ENCODE assay signal across 8 cellular contexts in genomic region chr16:81095953-81096714, GRCh38. TPM values are rescaled to one million over a fixed set of nuclear protein-coding genes. Genes with fewer than 3 reads are reported as not detected.
DNase-seq lines count a peak whose midpoint lies in the region; ATAC-seq and TF ChIP-seq lines count a peak whose summit lies in the region.

Gene GCSH, minus strand, starts transcription at chr16:81096395. Its CDS starts 117 bp downstream, at chr16:81096278.

- POLR2A ChIA-PET in PC-3 (lab: Charles Lee; ENCODE audit: unreplicated experiment) = no interaction called here

- no peaks in the 10 kb centered on the region for H3K9me2 ChIP-seq in PC-3 (replicated peaks; ENCODE audit: low read length)

- H3K4me1 Mint-ChIP-seq in activated T-cell treated with anti-CD3 and anti-CD28 coated beads, Interleukin-2, amount 50 U/mL, for 24 hours (ENCODE audit: low read depth) = peaks cover 21% of the 10 kb centered on the region

- H3K36me3 Mint-ChIP-seq in activated T-cell treated with anti-CD3 and anti-CD28 coated beads, Interleukin-2, amount 50 U/mL, for 24 hours (ENCODE audit: low read depth) = peaks cover 18% of the 10 kb centered on the region

- H3K9me3 Mint-ChIP-seq in activated T-cell treated with anti-CD3 and anti-CD28 coated beads, Interleukin-2, amount 50 U/mL, for 24 hours = peaks cover 2% of the 10 kb centered on the region

- TF ChIP-seq RAD21 in Ishikawa (IDR thresholded peaks at IDR 0.05; ENCODE audit: low read depth) = no peak

- H3K9me3 ChIP-seq in PC-3 (ENCODE audit: low read length) (no peaks in the 10 kb centered on the region), mucosa of rectum (ENCODE audit: control insufficient read depth in 2 of 2, low read length in 2 of 2) (no peaks in the 10 kb centered on the region)

- H3K79me2 ChIP-seq in PC-3 (ENCODE audit: low read length) = peaks cover 45% of the 10 kb centered on the region

- H3K27me3 ChIP-seq in PC-3 (ENCODE audit: low read length) (no peaks in the 10 kb centered on the region), mucosa of rectum (ENCODE audit: control insufficient read depth in 2 of 2, insufficient read depth in 2 of 2, low read length in 2 of 2) (no peaks in the 10 kb centered on the region)

- peak within 1 kb of the TSS; percentile 84 for H3K4me3 Mint-ChIP-seq in activated T-cell treated with anti-CD3 and anti-CD28 coated beads, Interleukin-2, amount 50 U/mL, for 24 hours

- CTCF ChIA-PET in PC-3 (lab: Charles Lee) = no interaction called here

- ATAC-seq in GM21576 (IDR thresholded peaks at IDR 0.05; ENCODE audit: unreplicated experiment) (peak; percentile 99), PC-3 (peak; percentile 98)

- H4K20me1 ChIP-seq in PC-3 (ENCODE audit: low read length) = no peaks in the 10 kb centered on the region

- TF ChIP-seq POLR2A in erythroblast (IDR thresholded peaks at IDR 0.05; ENCODE audit: low read length) = peak; percentile 40

- no peaks in the 10 kb centered on the region for H3K27me3 Mint-ChIP-seq in activated T-cell treated with anti-CD3 and anti-CD28 coated beads, Interleukin-2, amount 50 U/mL, for 24 hours

- DNase-seq in DMS 273 treated with DMSO at 0.1 percent for 48 hours (lab: John Stamatoyannopoulos, UW) = peak; percentile 97
- peak; percentile 93 for DNase-seq in PC-3
- peak; percentile 98 for DNase-seq in activated T-cell treated with anti-CD3 and anti-CD28 coated beads, Interleukin-2, amount 50 U/mL, for 24 hours
- DNase-seq in erythroblast (lab: John Stamatoyannopoulos, UW) = peak; percentile 99
- peak; percentile 98 for DNase-seq in stimulated activated CD8-positive, alpha-beta memory T cell treated with anti-CD3 and anti-CD28 coated beads, Interleukin-4, amount 100 ng/mL, for 48 hours

- H3K4me2 ChIP-seq in PC-3 (ENCODE audit: low read length) = peak within 1 kb of the TSS; percentile 95

- H3F3A ChIP-seq in PC-3 (ENCODE audit: low read length, unreplicated experiment) = no peaks in the 10 kb centered on the region

- H3K27ac Mint-ChIP-seq in activated T-cell treated with anti-CD3 and anti-CD28 coated beads, Interleukin-2, amount 50 U/mL, for 24 hours = peak within 1 kb of the TSS; percentile 84

- intact Hi-C loops in PC-3 (cut with micrococcal nuclease) = loop anchor here (2.0 to 10.0 kb wide), 2 partner anchors 19 to 99 kb away; partner anchors contain the start of gene C16orf46

- no peak for TF ChIP-seq CTCF in PC-3 (conservative IDR thresholded peaks at IDR 0.05; ENCODE audit: low read depth, low read length)

- H2AFZ ChIP-seq in PC-3 (ENCODE audit: low read length) = peak within 1 kb of the TSS; percentile 86

- peak within 1 kb of the TSS; percentile 6; the same call in 1 of the 2 replicates for H3K27ac ChIP-seq in PC-3 (ENCODE audit: low read length)
- peak within 1 kb of the TSS; percentile 61 to 84 for H3K27ac ChIP-seq in mucosa of rectum (ENCODE audit: low read depth in 2 of 2, low read length in 2 of 2)

- H3K4me1 ChIP-seq in PC-3 (ENCODE audit: insufficient read depth, low read length) = peaks cover 13% of the 10 kb centered on the region
- peaks cover 3 to 7% of the 10 kb centered on the region in 2 donors for H3K4me1 ChIP-seq in mucosa of rectum (ENCODE audit: control insufficient read depth in 2 of 2, insufficient read depth in 2 of 2, low read length in 2 of 2)

- H3K4me3 ChIP-seq in PC-3 (ENCODE audit: low read length) = peak within 1 kb of the TSS; percentile 91
- H3K4me3 ChIP-seq in mucosa of rectum (ENCODE audit: low read length in 2 of 2) = peak within 1 kb of the TSS; percentile 77 to 78

- no peaks in the 10 kb centered on the region for H3K36me3 ChIP-seq in PC-3 (ENCODE audit: low read depth, low read length)
- no peaks in the 10 kb centered on the region for H3K36me3 ChIP-seq in mucosa of rectum (ENCODE audit: control insufficient read depth in 2 of 2, insufficient read depth in 2 of 2, low read length in 2 of 2)

- H3K9ac ChIP-seq in PC-3 (ENCODE audit: low read length) (peak within 1 kb of the TSS; percentile 87), mucosa of rectum (ENCODE audit: low read depth in 1 of 2, low read length in 2 of 2) (peak within 1 kb of the TSS; percentile 63 to 67)

- BruUV-seq in PC-3 (replicated peaks; lab: Mats Ljungman, UMichigan) = no TSS peak

- TF ChIP-seq EP300 in Ishikawa (IDR thresholded peaks at IDR 0.05; ENCODE audit: borderline replicate concordance) = no peak

TF ChIP-seq in Ishikawa, 13 proteins besides CTCF, POLR2A, EP300 and RAD21:
- TF ChIP-seq USF1 (IDR thresholded peaks at IDR 0.05) = peak; percentile 79
- no peak for TF ChIP-seq FOXM1 (IDR thresholded peaks at IDR 0.05; ENCODE audit: borderline replicate concordance, low read depth)
- TF ChIP-seq EGR1 (IDR thresholded peaks at IDR 0.05) = peak; percentile 66
- TF ChIP-seq TEAD4 (IDR thresholded peaks at IDR 0.05) = no peak
- TF ChIP-seq YY1 (IDR thresholded peaks at IDR 0.05; ENCODE audit: low read depth) = peak; percentile 71
- 0 out of 2 replicates have a peak, but pooled peaks have one; percentile 67 for TF ChIP-seq ZBTB7A (IDR thresholded peaks at IDR 0.05; ENCODE audit: low read depth)
- peak; percentile 46 for TF ChIP-seq TAF1 (IDR thresholded peaks at IDR 0.05; ENCODE audit: low read depth)
- peak; percentile 83; the same call in 1 of the 2 replicates for TF ChIP-seq MAX (IDR thresholded peaks at IDR 0.05)
- no peak for TF ChIP-seq CEBPB (IDR thresholded peaks at IDR 0.05)
- peak; percentile 16; the same call in 1 of the 2 replicates for TF ChIP-seq TCF12 (IDR thresholded peaks at IDR 0.05; ENCODE audit: low read depth)
- TF ChIP-seq NFIC (IDR thresholded peaks at IDR 0.05) = no peak
- no peak for TF ChIP-seq REST (IDR thresholded peaks at IDR 0.05; ENCODE audit: low read depth)
- TF ChIP-seq CREB1 (IDR thresholded peaks at IDR 0.05; ENCODE audit: low read depth) = no peak

RNA-seq across cellular contexts. Expression of gene GCSH, which starts in this region (rescaled TPM):
- 36.1 and 47.5 TPM in 2 replicates for total RNA-seq in PC-3 (2014; rRNA removed)

Comparison
In these comparisons a context has a peak if more than half of its experiments do, and no peak if none do; other contexts are left out.
1. Peak in every context shown above with its lines: DNase-seq, ATAC-seq, H3K4me3 ChIP-seq and H3K27ac ChIP-seq.